Comparison of ENCODE assay signal across 30 cellular contexts in genomic region chr2:200099271-200099670, GRCh38.
"Had no signal": no experiment of that assay in that cellular context is flagged by ENCODE, and none has a peak within 500 bp of the region (broad histone marks: within the 10 kb centered on the region; RNA-seq: fewer than 3 reads in every experiment).

No MANE protein-coding gene starts in this region.

- H3K27me3 ChIP-seq: ascending aorta, body of pancreas, SJCRH30 had no signal

- DNase-seq: activated CD4-positive, alpha-beta T cell treated with anti-CD3 and anti-CD28 coated beads for 48 hours; activated CD4-positive, alpha-beta T cell treated with anti-CD3 and anti-CD28 coated beads, Interleukin-2, amount 50 U/mL, for 4 hours; activated CD4-positive, CD25-positive, alpha-beta regulatory T cell treated with anti-CD3 and anti-CD28 coated beads, Interleukin-2, amount 50 U/mL, for 72 hours; activated CD8-positive, alpha-beta memory T cell treated with anti-CD3 and anti-CD28 coated beads, Interleukin-2, amount 50 U/mL, for 48 hours; activated CD8-positive, alpha-beta T cell treated with anti-CD3 and anti-CD28 coated beads, Interleukin-2, amount 10 ng/mL, durations not matched to agents 7 days and 5 days; activated effector memory CD4-positive, alpha-beta T cell treated with Interleukin-2 at 50 U/mL for 16 hours; activated naive CD4-positive, alpha-beta T cell; activated naive CD8-positive, alpha-beta T cell treated with anti-CD3 and anti-CD28 coated beads, Interleukin-2, amount 50 U/mL, for 24 hours; activated T-cell treated with anti-CD3 and anti-CD28 coated beads, Interleukin-2, amount 50 U/mL, for 1 hour; amniotic stem cell; body of pancreas; central memory CD4-positive, alpha-beta T cell; Karpas-422; MM.1S; NCI-H1105 treated with DMSO at 0.1 percent for 48 hours; NCI-H1436 treated with DMSO at 0.1 percent for 48 hours; NCI-H187; NCI-H2081; NCI-H345; NCI-H510A treated with DMSO at 0.1 percent for 48 hours; NCI-H69; NK-92 treated with Interleukin-12 subunit alpha and Interleukin-12 subunit beta, amount 100 ng/mL, for 24 hours; OCI-M1; Right ventricle myocardium superior; RPMI8226; SJCRH30 had no signal

- H3K9me3 ChIP-seq: ascending aorta, body of pancreas had no signal

- FAIRE-seq: bronchial epithelial cell had no signal

- H3K27ac ChIP-seq: ascending aorta, body of pancreas, SJCRH30 had no signal

- H3K4me3 ChIP-seq: ascending aorta, body of pancreas, SJCRH30 had no signal

- H3K36me3 ChIP-seq: ascending aorta, SJCRH30 had no signal

- H3K4me1 ChIP-seq: ascending aorta, body of pancreas had no signal

- ATAC-seq: activated CD8-positive, alpha-beta T cell treated with anti-CD3 and anti-CD28 coated beads, Interleukin-2, amount 10 ng/mL, durations not matched to agents 7 days and 5 days; activated naive CD4-positive, alpha-beta T cell treated with anti-CD3 and anti-CD28 coated beads, Interleukin-2, amount 50 U/mL, for 72 hours; activated naive CD8-positive, alpha-beta T cell treated with anti-CD3 and anti-CD28 coated beads, Interleukin-2, amount 50 U/mL, for 24 hours; body of pancreas; Panc1 had no signal
